ENCODE assay signal across 12 cellular contexts in the genomic region with DNA sequence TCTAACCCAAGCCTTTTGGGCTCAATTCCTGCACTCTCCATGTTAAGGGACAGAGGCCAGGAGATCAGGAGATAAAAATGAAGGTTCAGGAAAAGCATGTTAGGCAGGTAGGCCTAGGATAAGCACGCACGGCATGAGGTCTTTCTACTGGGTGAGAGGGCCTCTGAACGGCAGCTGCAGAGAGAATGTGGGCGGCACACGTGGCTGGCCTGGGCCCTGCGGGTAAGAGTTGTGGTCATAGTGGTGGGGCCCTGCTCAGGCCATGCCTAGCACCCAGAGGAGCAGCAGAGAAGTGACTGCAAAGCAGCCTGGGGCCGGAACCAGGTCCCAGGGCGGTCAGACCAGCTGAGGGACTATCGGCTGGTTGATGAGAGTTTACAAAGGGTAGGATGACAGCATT. TPM values are rescaled to one million over a fixed set of nuclear protein-coding genes. Genes with fewer than 3 reads are reported as not detected.
DNase-seq lines count a peak whose midpoint lies in the region; ATAC-seq lines count a peak whose summit lies in the region.
"Had no signal": no experiment of that assay in that cellular context is flagged by ENCODE, and none has a peak within 500 bp of the region (broad histone marks: within the 10 kb centered on the region; RNA-seq: fewer than 3 reads in every experiment).

No MANE protein-coding gene starts in this region.

- peak; percentile 82 for ATAC-seq in GM18498 (IDR thresholded peaks at IDR 0.05; ENCODE audit: unreplicated experiment)
- peak; percentile 93 for ATAC-seq in HG02885 (IDR thresholded peaks at IDR 0.05; ENCODE audit: poor library complexity, unreplicated experiment)
- ATAC-seq in sciatic nerve = no peak
- ATAC-seq in GM19023 (IDR thresholded peaks at IDR 0.05; ENCODE audit: unreplicated experiment) = no peak

- no peak overlapping the region for H3K4me3 Mint-ChIP-seq in activated naive CD4-positive, alpha-beta T cell treated with anti-CD3 and anti-CD28 coated beads, Interleukin-2, amount 10 ng/mL, durations not matched to agents 7 days and 5 days

- no peaks in the 10 kb centered on the region for H3K4me1 Mint-ChIP-seq in activated naive CD4-positive, alpha-beta T cell treated with anti-CD3 and anti-CD28 coated beads, Interleukin-2, amount 10 ng/mL, durations not matched to agents 7 days and 5 days

- H3K36me3 Mint-ChIP-seq in activated naive CD4-positive, alpha-beta T cell treated with anti-CD3 and anti-CD28 coated beads, Interleukin-2, amount 10 ng/mL, durations not matched to agents 7 days and 5 days = no peaks in the 10 kb centered on the region

- H3K9me3 Mint-ChIP-seq in activated naive CD4-positive, alpha-beta T cell treated with anti-CD3 and anti-CD28 coated beads, Interleukin-2, amount 10 ng/mL, durations not matched to agents 7 days and 5 days = no peaks in the 10 kb centered on the region

- intact Hi-C loops in sciatic nerve (cut with DNase I) = no loop called here

- H3K27ac Mint-ChIP-seq in activated naive CD4-positive, alpha-beta T cell treated with anti-CD3 and anti-CD28 coated beads, Interleukin-2, amount 10 ng/mL, durations not matched to agents 7 days and 5 days = no peak overlapping the region

- in situ Hi-C loops in SK-MEL-5 (cut with HindIII; ENCODE audit: low pct_unique_long_range_greater_than_20kb, low sequenced_read_pairs) = no loop called here

- CTCF ChIA-PET in activated naive CD4-positive, alpha-beta T cell treated with anti-CD3 and anti-CD28 coated beads, Interleukin-2, amount 10 ng/mL, durations not matched to agents 7 days and 5 days (lab: Charles Lee) = no interaction called here

- DNase-seq in SK-MEL-5 (ENCODE audit: low read depth, low spot score) (peak; percentile 46), sciatic nerve (ENCODE audit: low spot score) (peak; percentile 25), NCI-H187 treated with DMSO at 0.1 percent for 48 hours (lab: John Stamatoyannopoulos, UW) (no peak), GOT3 (lab: John Stamatoyannopoulos, UW) (no peak)
- DNase-seq in activated naive CD4-positive, alpha-beta T cell treated with anti-CD3 and anti-CD28 coated beads, Interleukin-2, amount 10 ng/mL, durations not matched to agents 7 days and 5 days = no peak
- DNase-seq: effector memory CD4-positive, alpha-beta T cell; kidney; NCI-H1694 treated with DMSO at 0.1 percent for 48 hours had no signal

- peaks cover 36% of the 10 kb centered on the region for H3K27me3 Mint-ChIP-seq in activated naive CD4-positive, alpha-beta T cell treated with anti-CD3 and anti-CD28 coated beads, Interleukin-2, amount 10 ng/mL, durations not matched to agents 7 days and 5 days

RNA-seq across cellular contexts. Expression of gene FOXO6, which starts 7.5 kb away (rescaled TPM):
- 0.18 and 0.24 TPM in 2 replicates for total RNA-seq in SK-MEL-5 (2014; rRNA removed; shearing (Covaris generic))
- 1.2 and 1.3 TPM in 2 replicates for polyA plus RNA-seq in SK-MEL-5 (2015; cell fraction: cytosol; rRNA removed)
- polyA plus RNA-seq in SK-MEL-5 (2015; cell fraction: nucleus; rRNA removed) = not detected in 2 replicates
- 1.7 TPM for total RNA-seq in sciatic nerve
- total RNA-seq: T-helper 2 cell treated with Interferon-gamma antibody and Interleukin-4, amounts not matched to agents 100 ng/mL and 5 ng/mL, for 36 hours had no signal

Comparison
In these comparisons a context has a peak if more than half of its experiments do, and no peak if none do; other contexts are left out.
1. ATAC-seq: peak in GM18498 (single experiment) and HG02885 (single experiment); none in sciatic nerve (single experiment) and GM19023 (single experiment).
2. DNase-seq: peak in SK-MEL-5 (single experiment) and sciatic nerve (single experiment); none in NCI-H187 treated with DMSO at 0.1 percent for 48 hours (single experiment), GOT3 (single experiment) and activated naive CD4-positive, alpha-beta T cell treated with anti-CD3 and anti-CD28 coated beads, Interleukin-2, amount 10 ng/mL, durations not matched to agents 7 days and 5 days (single experiment).